Comparison of ENCODE assay signal across 20 cellular contexts in the genomic region with DNA sequence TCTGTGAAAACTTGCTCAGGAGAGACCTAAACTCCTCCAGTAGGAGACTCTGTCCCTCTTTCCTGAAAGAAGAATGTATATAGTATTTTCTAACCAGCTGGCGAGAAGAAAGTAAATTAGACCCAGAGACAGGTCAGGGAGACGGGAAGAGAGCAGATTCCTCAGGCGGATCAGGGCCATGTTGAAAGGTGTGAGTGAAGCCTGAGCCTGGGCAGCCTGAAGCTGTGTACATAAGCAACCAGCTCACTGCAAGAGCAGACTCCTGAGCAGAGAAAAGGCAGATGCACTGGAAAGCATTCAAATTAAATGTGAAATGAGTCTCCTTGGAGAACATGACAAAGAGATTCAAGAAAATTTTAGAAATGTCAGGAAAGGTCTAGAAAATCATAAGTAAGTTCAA.
DNase-seq lines count a peak whose midpoint lies in the region; ATAC-seq and TF ChIP-seq lines count a peak whose summit lies in the region.
"Had no signal": no experiment of that assay in that cellular context is flagged by ENCODE, and none has a peak within 500 bp of the region (broad histone marks: within the 10 kb centered on the region; RNA-seq: fewer than 3 reads in every experiment).

No MANE protein-coding gene starts in this region.

- no peaks in the 10 kb centered on the region for H3K27me3 ChIP-seq in H9 (ENCODE audit: insufficient read depth, low read length)
- no peaks in the 10 kb centered on the region for H3K27me3 ChIP-seq in RWPE2 (ENCODE audit: insufficient read depth, poor library complexity, severe bottlenecking)
- H3K27me3 ChIP-seq: upper lobe of right lung had no signal

- no peak overlapping the region for H3K18ac ChIP-seq in H9 (ENCODE audit: insufficient read length, low read depth, low read length)

- ATAC-seq in RWPE2 (ENCODE audit: low read depth) (peak; percentile 40; the same call in 1 of the 3 replicates), left cardiac atrium (peak; percentile 55 to 56), GM21576 (IDR thresholded peaks at IDR 0.05; ENCODE audit: unreplicated experiment) (no peak)
- ATAC-seq: activated naive CD4-positive, alpha-beta T cell treated with anti-CD3 and anti-CD28 coated beads, Interleukin-2, amount 50 U/mL, for 72 hours; natural killer cell; T-helper 17 cell; upper lobe of right lung had no signal

- no peak overlapping the region for H2BK120ac ChIP-seq in H9 (ENCODE audit: low read depth, low read length, poor library complexity, severe bottlenecking)

- no peak overlapping the region for H3K14ac ChIP-seq in H9 (ENCODE audit: insufficient read depth, low read length)

- H3K9me3 ChIP-seq in H9 (ENCODE audit: control insufficient read depth, low read depth, low read length): no peaks in the 10 kb centered on the region
- no peaks in the 10 kb centered on the region for H3K9me3 ChIP-seq in RWPE2 (ENCODE audit: severe bottlenecking)
- H3K9me3 ChIP-seq: upper lobe of right lung had no signal

- no peak overlapping the region for H2AFZ ChIP-seq in H9 (ENCODE audit: low read length)

- no peaks in the 10 kb centered on the region for H3K23me2 ChIP-seq in H9 (ENCODE audit: insufficient read length, low read depth, low read length, poor library complexity, severe bottlenecking)

- H3K4me3 ChIP-seq in RWPE2 (ENCODE audit: severe bottlenecking): no peak overlapping the region
- H3K4me3 ChIP-seq: skin epidermis, upper lobe of right lung had no signal

- H3T11ph ChIP-seq in H9 (ENCODE audit: low read length): no peak overlapping the region

- H3K9me3 Mint-ChIP-seq in H9 (no peaks in the 10 kb centered on the region), CD14-positive monocyte (no peaks in the 10 kb centered on the region)
- H3K9me3 Mint-ChIP-seq: stimulated activated naive CD8-positive, alpha-beta T cell treated with anti-CD3 and anti-CD28 coated beads, Interleukin-15, amount 100 ng/mL, for 72 hours had no signal

- DNase-seq in DMS153 treated with DMSO at 0.1 percent for 48 hours (lab: John Stamatoyannopoulos, UW; ENCODE audit: unreplicated experiment) (peak; percentile 43), H9 (no peak), RWPE2 (ENCODE audit: low spot score) (no peak), left cardiac atrium (no peak), NCI-H2227 treated with DMSO at 0.1 percent for 48 hours (lab: John Stamatoyannopoulos, UW) (no peak), CD14-positive monocyte (ENCODE audit: low spot score) (no peak), SKM-1 (lab: John Stamatoyannopoulos, UW; ENCODE audit: unreplicated experiment) (no peak)
- DNase-seq: hippocampal formation; Kasumi-1; natural killer cell; NCI-H446 treated with DMSO at 0.1 percent for 48 hours; posterior cingulate gyrus; SIG-M5; stimulated activated CD4-positive, alpha-beta T cell treated with anti-CD3 and anti-CD28 coated beads, Interleukin-4, amount 100 ng/mL, for 1 hour; stimulated activated naive CD8-positive, alpha-beta T cell treated with anti-CD3 and anti-CD28 coated beads, Interleukin-15, amount 100 ng/mL, for 72 hours; T-helper 17 cell; upper lobe of right lung had no signal

- H2BK20ac ChIP-seq in H9 (ENCODE audit: low read depth, low read length, poor library complexity, severe bottlenecking): no peak overlapping the region

- no peak overlapping the region for H4K5ac ChIP-seq in H9 (ENCODE audit: insufficient read length, low read depth, low read length)

- no peaks in the 10 kb centered on the region for H3K79me1 ChIP-seq in H9 (ENCODE audit: insufficient read depth, low read depth, low read length, poor library complexity, severe bottlenecking)

- H3K79me2 ChIP-seq in H9 (ENCODE audit: insufficient read depth, low read length): no peaks in the 10 kb centered on the region; the same call in 1 of the 2 replicates

- H3K4me1 Mint-ChIP-seq in H9 (peaks cover 0 to 13% of the 10 kb centered on the region in 2 experiments; a peak in 3 of 4 replicates), CD14-positive monocyte (no peaks in the 10 kb centered on the region)
- H3K4me1 Mint-ChIP-seq: natural killer cell; stimulated activated naive CD8-positive, alpha-beta T cell treated with anti-CD3 and anti-CD28 coated beads, Interleukin-15, amount 100 ng/mL, for 72 hours; T-helper 17 cell had no signal

- H3K27me3 Mint-ChIP-seq in H9 (ENCODE audit: low read depth) (no peaks in the 10 kb centered on the region), CD14-positive monocyte (ENCODE audit: low read depth in 3 of 3) (peaks cover 0 to 2% (median 2%) of the 10 kb centered on the region in 3 donors)
- H3K27me3 Mint-ChIP-seq: stimulated activated naive CD8-positive, alpha-beta T cell treated with anti-CD3 and anti-CD28 coated beads, Interleukin-15, amount 100 ng/mL, for 72 hours had no signal

- no peaks in the 10 kb centered on the region for H3K36me3 ChIP-seq in RWPE2 (ENCODE audit: low read depth)
- H3K36me3 ChIP-seq: upper lobe of right lung had no signal

- WGBS in H9 (ENCODE audit: extremely low coverage, insufficient read length, low lambda C conversion rate): no CpG with 5 or more reads among the region's 3 CpGs

- H3K4me3 Mint-ChIP-seq in H9 (no peak overlapping the region), CD14-positive monocyte (no peak overlapping the region)
- H3K4me3 Mint-ChIP-seq: natural killer cell; stimulated activated naive CD8-positive, alpha-beta T cell treated with anti-CD3 and anti-CD28 coated beads, Interleukin-15, amount 100 ng/mL, for 72 hours; T-helper 17 cell had no signal

- no peak for TF ChIP-seq CTCF in H9 (conservative IDR thresholded peaks at IDR 0.05)
- no peak for TF ChIP-seq CTCF in RWPE2 (IDR thresholded peaks at IDR 0.05; ENCODE audit: poor library complexity, severe bottlenecking)
- TF ChIP-seq CTCF in CD14-positive monocyte (IDR thresholded peaks at IDR 0.05): no peak

- no peaks in the 10 kb centered on the region for H4K20me1 ChIP-seq in H9 (ENCODE audit: control insufficient read depth, insufficient read depth, insufficient read length)

- no peak overlapping the region for H2BK5ac ChIP-seq in H9 (ENCODE audit: insufficient read length, low read length)

- H3K27ac ChIP-seq in H9 (ENCODE audit: insufficient read length, low read depth, low read length) (no peak overlapping the region), RWPE2 (ENCODE audit: poor library complexity, severe bottlenecking) (no peak overlapping the region)
- H3K27ac ChIP-seq: skin epidermis, upper lobe of right lung had no signal

- no peak overlapping the region for H3K4me2 ChIP-seq in H9 (ENCODE audit: insufficient read depth, insufficient read length, low read length)

- H2AK5ac ChIP-seq in H9 (ENCODE audit: insufficient read length, low read length): no peak overlapping the region

- H3K56ac ChIP-seq in H9 (ENCODE audit: insufficient read length, low read depth, low read length): no peak overlapping the region

- H2BK12ac ChIP-seq in H9 (ENCODE audit: insufficient read length, low read depth, low read length): no peak overlapping the region

- no peak overlapping the region for H3K23ac ChIP-seq in H9 (ENCODE audit: insufficient read length, low read depth, low read length)

- H3K9ac ChIP-seq in H9 (ENCODE audit: extremely low read depth, insufficient read length, low read length): no peak overlapping the region

- no peak overlapping the region for H3K4ac ChIP-seq in H9 (ENCODE audit: low read depth, low read length)

- H3K36me3 Mint-ChIP-seq in H9 (ENCODE audit: insufficient read depth in 1 of 3, low read depth in 3 of 3): no peaks in the 10 kb centered on the region
- H3K36me3 Mint-ChIP-seq in CD14-positive monocyte: no peaks in the 10 kb centered on the region
- H3K36me3 Mint-ChIP-seq: activated naive CD4-positive, alpha-beta T cell treated with anti-CD3 and anti-CD28 coated beads, Interleukin-2, amount 50 U/mL, for 72 hours; natural killer cell had no signal

- no peak overlapping the region for H4K8ac ChIP-seq in H9 (replicated peaks; ENCODE audit: insufficient read length, low read depth, low read length)

- no peaks in the 10 kb centered on the region for H3K4me1 ChIP-seq in H9 (ENCODE audit: insufficient read depth, low read length)
- no peaks in the 10 kb centered on the region for H3K4me1 ChIP-seq in RWPE2 (ENCODE audit: insufficient read depth, poor library complexity, severe bottlenecking)
- H3K4me1 ChIP-seq: upper lobe of right lung had no signal

- no peak overlapping the region for H4K91ac ChIP-seq in H9 (ENCODE audit: insufficient read length, low read depth, low read length)

- intact Hi-C loops in left cardiac atrium (cut with DNase I) (loop anchor here (5.0 kb wide), 2 partner anchors 112 to 237 kb away; no protein-coding TSS in a partner anchor), CD14-positive monocyte (cut with micrococcal nuclease) (no loop called here)

- no peak overlapping the region for H2BK15ac ChIP-seq in H9 (ENCODE audit: low read depth, low read length)

- H3K27ac Mint-ChIP-seq in H9 (peak overlapping the region; percentile 16 to 29 (median 17); a peak in 3 of 7 replicates), CD14-positive monocyte (no peak overlapping the region)
- H3K27ac Mint-ChIP-seq: activated naive CD4-positive, alpha-beta T cell treated with anti-CD3 and anti-CD28 coated beads, Interleukin-2, amount 50 U/mL, for 72 hours; natural killer cell; T-helper 17 cell had no signal

Comparison
In these comparisons a context has a peak if more than half of its experiments do, and no peak if none do; other contexts are left out.
1. H3K27ac Mint-ChIP-seq: peak in H9 (3 of 3); none in CD14-positive monocyte (0 of 7).
2. intact Hi-C loops: an anchor here in left cardiac atrium (5.0 kb wide); none called in CD14-positive monocyte.